In genomic region chr1:226001088-226001487, GRCh38 we compare ENCODE assay signal across 16 cellular contexts. TPM values are rescaled to one million over a fixed set of nuclear protein-coding genes. Genes with fewer than 3 reads are reported as not detected.
DNase-seq lines count a peak whose midpoint lies in the region; ATAC-seq, FAIRE-seq and TF ChIP-seq lines count a peak whose summit lies in the region.
"Had no signal": no experiment of that assay in that cellular context is flagged by ENCODE, and none has a peak within 500 bp of the region (broad histone marks: within the 10 kb centered on the region; RNA-seq: fewer than 3 reads in every experiment).

No MANE protein-coding gene starts in this region.

- RAD21 ChIA-PET in GM12878 (lab: Charles Lee; ENCODE audit: unreplicated experiment): interaction anchor here (1.3 to 4.0 kb wide), 2 partner anchors 28 to 64 kb away, joined by 6 to 27 read pairs; no protein-coding TSS in a partner anchor

- H2AFZ ChIP-seq in GM12878 (ENCODE audit: control insufficient read depth, low read depth, low read length) (no peak overlapping the region; the same call in 1 of the 2 replicates), parathyroid adenoma (no peak overlapping the region), GM23248 (no peak overlapping the region)

- H3K79me2 ChIP-seq in DOHH2 (ENCODE audit: control insufficient read depth, low read length) (peaks cover 31% of the 10 kb centered on the region), GM12878 (ENCODE audit: control insufficient read depth, insufficient read depth, low read length) (peaks cover 31% of the 10 kb centered on the region), parathyroid adenoma (no peaks in the 10 kb centered on the region), GM23248 (ENCODE audit: insufficient read depth) (peaks cover 30% of the 10 kb centered on the region)

- H3K4me3 Mint-ChIP-seq in WTC11: no peak overlapping the region
- H3K4me3 Mint-ChIP-seq: nephron progenitor cell had no signal

- H3K4me2 ChIP-seq in BLaER1 (peak overlapping the region; percentile 93), DOHH2 (ENCODE audit: low read length) (peak overlapping the region; percentile 74), GM12878 (ENCODE audit: control insufficient read depth, insufficient read depth) (peak overlapping the region; percentile 88), parathyroid adenoma (ENCODE audit: low read length) (no peak overlapping the region), GM23248 (ENCODE audit: unreplicated experiment) (no peak overlapping the region)

- H3K9me2 ChIP-seq in DOHH2 (replicated peaks; ENCODE audit: control insufficient read depth, low read length) (no peaks in the 10 kb centered on the region), GM23248 (ENCODE audit: insufficient read depth) (no peaks in the 10 kb centered on the region)

- TF ChIP-seq CTCF in DOHH2 (IDR thresholded peaks at IDR 0.05; ENCODE audit: low read depth, low read length, poor library complexity, severe bottlenecking) (no peak), GM12878 (IDR thresholded peaks at IDR 0.05 in 2 of 3, conservative IDR thresholded peaks at IDR 0.05 in 1 of 3; ENCODE audit: control insufficient read depth in 2 of 3, extremely low read depth in 1 of 3, insufficient read depth in 1 of 3, low read depth in 3 of 3, low read length in 3 of 3) (no peak), parathyroid adenoma (IDR thresholded peaks at IDR 0.05) (no peak), WTC11 (IDR thresholded peaks at IDR 0.05) (no peak)

- H3F3A ChIP-seq in DOHH2 (ENCODE audit: control insufficient read depth, insufficient read depth): peaks cover 12% of the 10 kb centered on the region
- H3F3A ChIP-seq in GM23248 (ENCODE audit: insufficient read depth): peaks cover 21% of the 10 kb centered on the region; the same call in 1 of the 2 replicates

- TF ChIP-seq EP300 in GM12878 (IDR thresholded peaks at IDR 0.05; ENCODE audit: borderline replicate concordance in 1 of 2, control insufficient read depth in 1 of 2, low read depth in 2 of 2, low read length in 2 of 2): no peak

- H4K20me1 ChIP-seq in BLaER1: peaks cover 26% of the 10 kb centered on the region
- no peaks in the 10 kb centered on the region for H4K20me1 ChIP-seq in DOHH2 (ENCODE audit: control insufficient read depth, insufficient read depth, low read depth, low read length)
- H4K20me1 ChIP-seq in GM12878 (ENCODE audit: control insufficient read depth, insufficient read depth): no peaks in the 10 kb centered on the region; the same call in 1 of the 2 replicates
- no peaks in the 10 kb centered on the region for H4K20me1 ChIP-seq in GM23248 (ENCODE audit: insufficient read depth)

- H3K36me3 ChIP-seq in BLaER1 (no peaks in the 10 kb centered on the region), DOHH2 (ENCODE audit: control insufficient read depth, low read length) (peaks cover 18% of the 10 kb centered on the region), GM12878 (ENCODE audit: control insufficient read depth in 2 of 2, insufficient read depth in 2 of 2, low read length in 1 of 2) (no peaks in the 10 kb centered on the region), parathyroid adenoma (ENCODE audit: control insufficient read depth, insufficient read depth, low read length) (no peaks in the 10 kb centered on the region), GM23248 (ENCODE audit: low read depth) (no peaks in the 10 kb centered on the region)
- H3K36me3 ChIP-seq: WERI-Rb-1 had no signal

- no peaks in the 10 kb centered on the region for H3K27me3 Mint-ChIP-seq in WTC11 (ENCODE audit: low read depth)

- SMC1A ChIA-PET in GM12878 (lab: Charles Lee; ENCODE audit: uncharacterized antibody, unreplicated experiment): interaction anchor here (2.0 to 3.0 kb wide), 3 partner anchors 28 to 64 kb away, joined by 11 to 25 read pairs (median 14); partner anchors contain the start of gene H3-3A

- ATAC-seq in GM12878 (no peak), HG02759 (IDR thresholded peaks at IDR 0.05; ENCODE audit: unreplicated experiment) (no peak), WTC11 (no peak)

- H3K9ac ChIP-seq in BLaER1: peak overlapping the region; percentile 86
- no peak overlapping the region for H3K9ac ChIP-seq in GM12878 (ENCODE audit: control insufficient read depth, insufficient read depth, low read length)
- no peak overlapping the region for H3K9ac ChIP-seq in parathyroid adenoma
- H3K9ac ChIP-seq in GM23248: no peak overlapping the region

- H3K36me3 Mint-ChIP-seq in WTC11: peaks cover 2% of the 10 kb centered on the region

- no peak for DNase-seq in GM12878 (ENCODE audit: low read depth, low spot score)
- DNase-seq in WTC11 (ENCODE audit: low spot score): no peak
- DNase-seq in GM23248: no peak
- DNase-seq in urothelium cell line (ENCODE audit: low spot score): no peak
- DNase-seq: activated effector memory CD4-positive, alpha-beta T cell treated with Interleukin-2 at 50 U/mL for 16 hours; cortex of kidney; NCI-H1105; NCI-H526; nephron progenitor cell; SHP77 treated with DMSO at 0.1 percent for 48 hours; WERI-Rb-1 had no signal

- H3K9me3 ChIP-seq in BLaER1 (no peaks in the 10 kb centered on the region), DOHH2 (ENCODE audit: control insufficient read depth, insufficient read depth, low read length) (no peaks in the 10 kb centered on the region), GM12878 (replicated peaks; ENCODE audit: control insufficient read depth, insufficient read depth, low read length) (peaks cover 2% of the 10 kb centered on the region; the same call in 2 of the 3 replicates), parathyroid adenoma (ENCODE audit: control insufficient read depth, low read length) (no peaks in the 10 kb centered on the region), GM23248 (ENCODE audit: low read depth) (no peaks in the 10 kb centered on the region)

- in situ Hi-C loops in GM12878 (cut with MboI): no loop called here
- in situ Hi-C loops in GM23248 (cut with MboI): no loop called here

- TF ChIP-seq RAD21 in GM12878 (IDR thresholded peaks at IDR 0.05; ENCODE audit: insufficient read depth, low read depth, low read length): no peak

- peak overlapping the region; percentile 98 for H3K27ac ChIP-seq in BLaER1
- no peak overlapping the region; the same call in 1 of the 2 replicates for H3K27ac ChIP-seq in DOHH2 (ENCODE audit: low read depth, low read length)
- peak overlapping the region; percentile 97 for H3K27ac ChIP-seq in GM12878 (ENCODE audit: control insufficient read depth, insufficient read depth)
- peak overlapping the region; percentile 79 for H3K27ac ChIP-seq in parathyroid adenoma
- H3K27ac ChIP-seq in GM23248: no peak overlapping the region
- H3K27ac ChIP-seq: WERI-Rb-1 had no signal

- intact Hi-C loops in GM12878 (cut with micrococcal nuclease; ENCODE audit: unreplicated experiment): no loop called here

- POLR2A ChIA-PET in GM12878 (lab: Charles Lee): interaction anchor here (0.7 to 6.2 kb wide), 6 partner anchors 10 to 534 kb away, joined by 3 to 74 read pairs (median 6); partner anchors contain the start of genes H3-3A and TMEM63A
- POLR2A ChIA-PET in WTC11 (lab: Charles Lee): interaction anchor here (0.7 kb wide), 1 partner anchor 107 kb away, joined by 3 read pairs; no protein-coding TSS in a partner anchor

- no peak for FAIRE-seq in GM12878 (lab: Jason Lieb, UNC)
- no peak for FAIRE-seq in urothelium cell line (lab: Jason Lieb, UNC)
- FAIRE-seq: islet of Langerhans had no signal

- BruUV-seq in GM12878 (replicated peaks; lab: Mats Ljungman, UMichigan): no TSS peak

- WGBS in GM12878 (ENCODE audit: insufficient coverage, insufficient replicate concordance, low lambda C conversion rate, missing lambda C conversion rate): 96% methylated on average over 6 of the region's 8 CpGs
- 85 to 89% methylated on average over 8 of the region's 8 CpGs for WGBS in GM23248 (ENCODE audit: low coverage in 1 of 2, low lambda C conversion rate in 2 of 2, missing lambda C conversion rate in 2 of 2), 2 experiments

- H3K27ac Mint-ChIP-seq in WTC11: no peak overlapping the region

- H3K4me1 ChIP-seq in BLaER1: peaks cover 82% of the 10 kb centered on the region
- peaks cover 70% of the 10 kb centered on the region for H3K4me1 ChIP-seq in DOHH2 (ENCODE audit: control insufficient read depth, low read length)
- H3K4me1 ChIP-seq in GM12878 (ENCODE audit: control insufficient read depth, insufficient read depth, low read length): peaks cover 42% of the 10 kb centered on the region
- H3K4me1 ChIP-seq in parathyroid adenoma: no peaks in the 10 kb centered on the region
- peaks cover 36% of the 10 kb centered on the region for H3K4me1 ChIP-seq in GM23248 (ENCODE audit: insufficient read depth)

- H3K4me3 ChIP-seq in BLaER1: no peak overlapping the region
- H3K4me3 ChIP-seq in DOHH2 (ENCODE audit: low read length): no peak overlapping the region
- no peak overlapping the region for H3K4me3 ChIP-seq in GM12878
- H3K4me3 ChIP-seq in parathyroid adenoma (ENCODE audit: low read depth, low read length): no peak overlapping the region
- no peak overlapping the region for H3K4me3 ChIP-seq in GM23248

- H3K4me1 Mint-ChIP-seq in WTC11: peaks cover 27% of the 10 kb centered on the region

- no peak for TF ChIP-seq POLR2A in GM12878 (IDR thresholded peaks at IDR 0.05; ENCODE audit: low read depth, low read length)

- no peaks in the 10 kb centered on the region for H3K27me3 ChIP-seq in BLaER1
- no peaks in the 10 kb centered on the region for H3K27me3 ChIP-seq in DOHH2 (ENCODE audit: control insufficient read depth, low read length)
- no peaks in the 10 kb centered on the region for H3K27me3 ChIP-seq in GM12878 (replicated peaks in 1 of 2; ENCODE audit: control insufficient read depth in 2 of 2, insufficient read depth in 2 of 2, low read length in 1 of 2)
- H3K27me3 ChIP-seq in parathyroid adenoma (ENCODE audit: control insufficient read depth, insufficient read depth, low read length): no peaks in the 10 kb centered on the region
- no peaks in the 10 kb centered on the region for H3K27me3 ChIP-seq in GM23248 (replicated peaks; ENCODE audit: insufficient read depth)

- CTCF ChIA-PET in GM12878 (lab: Yijun Ruan, JAX) (interaction anchor here (1.0 to 7.2 kb wide), 4 partner anchors 28 to 181 kb away, joined by 5 to 61 read pairs (median 6); partner anchors contain the start of gene H3-3A), WTC11 (lab: Charles Lee) (no interaction called here)

- H3K9me3 Mint-ChIP-seq in WTC11: no peaks in the 10 kb centered on the region

RNA-seq across cellular contexts. Expression of gene SDE2, which starts 1.9 kb away (rescaled TPM):
- total RNA-seq in GM12878 (2013; cell fraction: nucleolus; rRNA removed): 18.8 and 19.4 TPM in 2 replicates
- total RNA-seq in GM12878 (2014; rRNA removed) (14.3 and 17.2 TPM in 2 replicates), GM12878 (2014; rRNA removed; fragmentation: Illumina TruSeq; extraction: Trizol) (15.4 and 16.0 TPM in 2 replicates), GM12878 (2021) (12.7 and 13.0 TPM in 2 replicates), WTC11 (2021) (13.5 to 17.2 TPM (median 14.6 TPM) in 3 replicates)
- polyA plus RNA-seq in GM12878 (2011; ENCODE audit: low read depth): 6.0 TPM
- polyA plus RNA-seq in GM12878 (2011; rRNA removed) (19.4 and 26.6 TPM in 2 replicates), GM12878 (2014; fragmentation: Illumina TruSeq; extraction: Trizol) (12.2 and 16.2 TPM in 2 replicates), GM12878 (2014; fragmentation: Nextera tagmentation; extraction: Ambion mirVana) (1 to 10 TPM; 2.7 to 4.3 TPM), GM12878 (2014; rRNA removed) (9.6 and 11.5 TPM in 2 replicates), GM12878 (2016; fragmentation: Nextera tagmentation; extraction: Ambion mirVana) (10 to 100 TPM; 11.7 to 14.1 TPM), GM23248 (2016; fragmentation: Nextera tagmentation; extraction: Ambion mirVana) (18.0 and 18.3 TPM in 2 replicates)
- polyA plus RNA-seq in GM12878 (2011; cell fraction: cytosol; rRNA removed): 8.3 and 10.8 TPM in 2 replicates
- polyA plus RNA-seq in GM12878 (2011; cell fraction: nucleus; rRNA removed): 4.3 and 7.1 TPM in 2 replicates
- polyA plus RNA-seq in GM12878 (2012): 8.1 and 8.3 TPM in 2 replicates
- polyA minus RNA-seq in GM12878 (2011; rRNA and poly(A)+ RNA removed): 10.3 and 11.3 TPM in 2 replicates
- polyA minus RNA-seq in GM12878 (2011; cell fraction: cytosol; rRNA and poly(A)+ RNA removed): 7.1 and 7.6 TPM in 2 replicates
- 3.9 and 7.9 TPM in 2 replicates for polyA minus RNA-seq in GM12878 (2011; cell fraction: nucleus; rRNA and poly(A)+ RNA removed)
- total RNA-seq in GM23248 (2014; rRNA removed; shearing (Covaris generic)): 21.6 and 30.1 TPM in 2 replicates

Comparison
In these comparisons a context has a peak if more than half of its experiments do, and no peak if none do; other contexts are left out.
1. H3K27ac ChIP-seq: peak in BLaER1 (single experiment), GM12878 (single experiment) and parathyroid adenoma (single experiment); none in DOHH2 (single experiment) and GM23248 (single experiment).
2. H3K4me2 ChIP-seq: peak in BLaER1 (single experiment), DOHH2 (single experiment) and GM12878 (single experiment); none in parathyroid adenoma (single experiment) and GM23248 (single experiment).